ENCODE assay signal across 28 cellular contexts in the genomic region with DNA sequence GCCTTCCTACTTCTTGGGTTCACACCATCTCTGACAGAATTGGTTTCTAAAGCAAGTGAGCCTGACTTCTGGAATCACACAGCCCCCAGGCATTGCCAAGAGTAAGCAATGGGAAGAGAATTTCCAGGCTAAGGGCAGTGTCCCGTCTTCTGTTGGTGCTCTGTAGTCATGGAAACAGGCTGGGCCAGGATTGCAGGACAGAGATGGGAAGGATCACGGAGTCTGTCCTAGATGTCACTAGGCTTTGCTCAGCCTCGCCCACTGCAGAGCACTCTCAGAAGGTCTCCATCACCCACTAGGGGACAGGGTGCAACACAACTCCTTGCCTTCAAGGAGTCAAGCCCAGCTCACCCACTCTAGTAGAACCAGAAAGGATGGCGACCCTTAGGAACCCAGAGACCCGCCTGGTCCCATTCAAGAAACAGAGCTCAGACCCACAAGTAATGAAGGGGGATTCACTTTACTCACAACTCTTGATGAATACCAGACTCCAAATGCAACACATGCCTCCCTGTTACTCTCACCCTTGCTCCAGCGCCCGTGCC. TPM values are rescaled to one million over a fixed set of nuclear protein-coding genes. Genes with fewer than 3 reads are reported as not detected.
"Had no signal": no experiment of that assay in that cellular context is flagged by ENCODE, and none has a peak within 500 bp of the region (broad histone marks: within the 10 kb centered on the region; RNA-seq: fewer than 3 reads in every experiment).

No MANE protein-coding gene starts in this region.

- H3K36me3 ChIP-seq: brain microvascular endothelial cell, cardiac muscle cell, MG63 had no signal

- ATAC-seq: activated CD4-positive, alpha-beta T cell treated with anti-CD3 and anti-CD28 coated beads for 36 hours; activated CD8-positive, alpha-beta T cell treated with anti-CD3 and anti-CD28 coated beads for 36 hours; Panc1; Right ventricle myocardium inferior; T-cell had no signal

- H3K27ac ChIP-seq: brain microvascular endothelial cell, cardiac muscle cell, SK-N-MC, VCaP had no signal

- H3K9me3 ChIP-seq: MG63 had no signal

- H3K27me3 ChIP-seq: brain microvascular endothelial cell, cardiac muscle cell had no signal

- H3K4me3 ChIP-seq: cardiac muscle cell, MG63, SK-N-MC had no signal

- DNase-seq: activated CD4-positive, alpha-beta T cell treated with anti-CD3 and anti-CD28 coated beads for 36 hours; activated CD4-positive, CD25-positive, alpha-beta regulatory T cell; activated CD8-positive, alpha-beta T cell treated with anti-CD3 and anti-CD28 coated beads for 36 hours; activated effector memory CD4-positive, alpha-beta T cell treated with anti-CD3 and anti-CD28 coated beads, Interleukin-2, amount 50 U/mL, for 16 hours; activated naive CD4-positive, alpha-beta T cell treated with anti-CD3 and anti-CD28 coated beads for 36 hours; activated T-cell treated with anti-CD3 and anti-CD28 coated beads, Interleukin-2, amount 50 U/mL, for 24 hours; amygdala; brain microvascular endothelial cell; MG63; MV-4-11; NCI-H1092 treated with DMSO at 0.1 percent for 48 hours; NCI-H1436; NCI-H1694 treated with DMSO at 0.1 percent for 48 hours; NCI-H2029 treated with DMSO at 0.1 percent for 48 hours; NCI-H510A treated with DMSO at 0.1 percent for 48 hours; NCI-H69; NK-92 treated with Interleukin-12 subunit alpha and Interleukin-12 subunit beta, amount 100 ng/mL, for 24 hours; OCI-M1; RPMI8226; T-cell; T-helper 2 cell; T1000 had no signal

RNA-seq across cellular contexts. Expression of gene TEX51, which starts 48.6 kb away (rescaled TPM):
- total RNA-seq: activated CD4-positive, alpha-beta T cell treated with anti-CD3 and anti-CD28 coated beads for 36 hours; activated CD8-positive, alpha-beta T cell treated with anti-CD3 and anti-CD28 coated beads for 36 hours; activated naive CD4-positive, alpha-beta T cell treated with anti-CD3 and anti-CD28 coated beads for 36 hours; activated T-helper 1 cell treated with anti-CD3 and anti-CD28 coated beads, Interleukin-12 subunit alpha, Interleukin-12 subunit beta, Interleukin-2, Interleukin-4 antibody, amounts not matched to agents 30 ng/mL and 10 ng/mL and 1 ng/mL, durations not matched to agents 14 hours and 24 hours and 36 hours; cardiac muscle cell; Right ventricle myocardium inferior; T-cell had no signal
- polyA plus RNA-seq: cardiac muscle cell had no signal
